ENCODE assay signal across 33 cellular contexts in the genomic region with DNA sequence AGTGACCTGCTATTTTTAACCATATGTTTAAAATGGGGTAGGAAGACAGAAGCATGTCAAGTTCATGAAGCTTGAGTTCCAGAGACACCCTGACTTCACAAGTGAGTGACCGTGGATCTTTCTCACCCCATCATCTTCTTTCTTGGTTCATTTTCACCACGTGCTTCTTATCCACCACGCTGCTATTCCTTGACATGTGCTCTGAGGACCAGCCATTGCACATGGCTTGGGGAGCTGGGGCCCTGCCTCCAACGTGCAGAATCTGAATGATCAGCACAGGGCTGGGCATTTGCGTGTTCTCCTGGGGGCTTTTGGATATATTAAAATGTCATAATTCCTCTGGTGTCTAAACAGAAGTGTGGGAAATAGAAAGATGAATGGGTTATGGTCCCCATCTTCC.
"Had no signal": no experiment of that assay in that cellular context is flagged by ENCODE, and none has a peak within 500 bp of the region (broad histone marks: within the 10 kb centered on the region; RNA-seq: fewer than 3 reads in every experiment).

No MANE protein-coding gene starts in this region.

- H3K27me3 ChIP-seq: ascending aorta, body of pancreas, breast epithelium, Peyer's patch, SJSA1 had no signal

- H3K9me3 Mint-ChIP-seq: activated CD4-positive, alpha-beta T cell treated with anti-CD3 and anti-CD28 coated beads, Interleukin-2, amount 10 ng/mL, durations not matched to agents 24 days and 14 days; activated naive CD8-positive, alpha-beta T cell treated with anti-CD3 and anti-CD28 coated beads for 36 hours; activated T-cell treated with anti-CD3 and anti-CD28 coated beads, Interleukin-2, amount 50 U/mL, for 24 hours; T-helper 1 cell treated with Interleukin-12 subunit alpha and Interleukin-12 subunit beta and Interleukin-4 antibody, amounts not matched to agents 30 μg/mL and 1 μg/mL, for 36 hours had no signal

- H3K4me3 ChIP-seq: ascending aorta, body of pancreas, breast epithelium, Peyer's patch, SJSA1 had no signal

- H3K4me1 Mint-ChIP-seq: activated naive CD8-positive, alpha-beta T cell treated with anti-CD3 and anti-CD28 coated beads for 36 hours had no signal

- H3K4me3 Mint-ChIP-seq: activated CD4-positive, alpha-beta T cell treated with anti-CD3 and anti-CD28 coated beads, Interleukin-2, amount 10 ng/mL, durations not matched to agents 24 days and 14 days; activated CD8-positive, alpha-beta T cell treated with anti-CD3 and anti-CD28 coated beads for 36 hours; activated naive CD8-positive, alpha-beta T cell treated with anti-CD3 and anti-CD28 coated beads for 36 hours; activated T-cell treated with anti-CD3 and anti-CD28 coated beads, Interleukin-2, amount 50 U/mL, for 24 hours; T-helper 1 cell treated with Interleukin-12 subunit alpha and Interleukin-12 subunit beta and Interleukin-4 antibody, amounts not matched to agents 30 μg/mL and 1 μg/mL, for 36 hours; T-helper 2 cell treated with Interferon-gamma antibody and Interleukin-4, amounts not matched to agents 5 μg/mL and 100 μg/mL, for 36 hours had no signal

- H3K27ac Mint-ChIP-seq: activated CD4-positive, alpha-beta T cell treated with anti-CD3 and anti-CD28 coated beads, Interleukin-2, amount 10 ng/mL, durations not matched to agents 24 days and 14 days; activated CD8-positive, alpha-beta T cell treated with anti-CD3 and anti-CD28 coated beads for 36 hours; activated naive CD8-positive, alpha-beta T cell treated with anti-CD3 and anti-CD28 coated beads for 36 hours; activated T-cell treated with anti-CD3 and anti-CD28 coated beads, Interleukin-2, amount 50 U/mL, for 24 hours; T-helper 1 cell treated with Interleukin-12 subunit alpha and Interleukin-12 subunit beta and Interleukin-4 antibody, amounts not matched to agents 30 μg/mL and 1 μg/mL, for 36 hours; T-helper 2 cell treated with Interferon-gamma antibody and Interleukin-4, amounts not matched to agents 5 μg/mL and 100 μg/mL, for 36 hours had no signal

- H3K27ac ChIP-seq: ascending aorta, body of pancreas, breast epithelium, KMS-11, Peyer's patch, SJSA1 had no signal

- FAIRE-seq: TTC549 had no signal

- ATAC-seq: activated CD8-positive, alpha-beta T cell treated with anti-CD3 and anti-CD28 coated beads for 36 hours; body of pancreas; PC-3 had no signal

- DNase-seq: activated CD4-positive, alpha-beta T cell treated with anti-CD3 and anti-CD28 coated beads, Interleukin-2, amount 10 ng/mL, durations not matched to agents 24 days and 14 days; activated CD4-positive, alpha-beta T cell treated with anti-CD3 and anti-CD28 coated beads, Interleukin-2, amount 50 U/mL, for 4 hours; activated CD8-positive, alpha-beta T cell treated with anti-CD3 and anti-CD28 coated beads for 36 hours; activated naive CD4-positive, alpha-beta T cell; activated naive CD4-positive, alpha-beta T cell treated with anti-CD3 and anti-CD28 coated beads, Interleukin-2, amount 50 U/mL, for 16 hours; activated naive CD8-positive, alpha-beta T cell treated with anti-CD3 and anti-CD28 coated beads for 36 hours; activated T-cell treated with anti-CD3 and anti-CD28 coated beads, Interleukin-2, amount 50 U/mL, for 24 hours; amygdala; body of pancreas; MM.1S; NCI-H1092 treated with DMSO at 0.1 percent for 48 hours; NCI-H1417; NCI-H146; NCI-H187; NCI-H2029 treated with DMSO at 0.1 percent for 48 hours; NCI-H2107; NCI-H2171; NCI-H510A; NCI-H526; NCI-H748 treated with DMSO at 0.1 percent for 48 hours; NK-92 treated with Interleukin-12 subunit alpha and Interleukin-12 subunit beta, amount 100 ng/mL, for 24 hours; PC-3; Peyer's patch; RPMI8226; SHP77 treated with DMSO at 0.1 percent for 48 hours; SK-N-SH had no signal

- H3K4me1 ChIP-seq: ascending aorta, body of pancreas, breast epithelium, Peyer's patch had no signal

- H3K9me3 ChIP-seq: ascending aorta, body of pancreas, breast epithelium, Peyer's patch, SJSA1, SK-N-SH had no signal

- H3K36me3 Mint-ChIP-seq: activated naive CD8-positive, alpha-beta T cell treated with anti-CD3 and anti-CD28 coated beads for 36 hours had no signal

- H3K36me3 ChIP-seq: ascending aorta, breast epithelium, Peyer's patch, SJSA1 had no signal
